21 cellular contexts compared by ENCODE assay signal in the genomic region with DNA sequence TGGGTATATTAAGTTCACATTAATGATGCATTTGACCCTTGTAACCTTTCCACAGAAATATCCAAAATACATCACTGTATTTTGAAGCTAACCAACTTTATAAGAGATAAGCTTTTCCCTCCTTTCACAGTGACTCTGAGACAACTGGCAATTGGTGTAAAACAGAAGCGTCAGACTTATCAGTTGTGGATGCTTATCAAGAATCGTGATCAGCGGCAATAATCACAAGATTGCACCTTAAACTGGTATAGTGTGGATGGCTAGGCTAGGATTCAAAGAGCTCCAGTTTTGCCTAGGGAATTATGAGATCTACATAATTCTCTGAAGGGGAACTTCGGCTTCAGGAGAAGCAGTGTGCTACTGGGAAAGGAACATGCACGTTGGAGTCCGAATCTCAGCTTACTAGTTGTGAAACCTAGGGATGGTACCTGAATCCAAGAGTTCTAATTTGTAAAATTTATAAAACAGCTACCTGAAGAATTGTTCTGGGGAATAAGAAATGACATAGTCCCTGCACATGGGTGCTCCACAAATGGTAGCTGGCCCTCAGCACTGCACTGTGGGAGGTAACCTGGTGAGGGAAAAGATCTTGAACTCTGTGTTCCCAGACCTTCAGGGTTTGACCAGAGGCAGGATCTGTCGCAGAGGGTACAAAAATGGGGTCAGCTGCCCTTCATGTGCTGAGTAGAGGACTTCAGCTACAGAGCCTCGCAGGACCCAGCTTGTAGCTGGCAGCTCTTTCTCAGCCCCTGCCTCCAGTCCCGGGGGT.
"Had no signal": no experiment of that assay in that cellular context is flagged by ENCODE, and none has a peak within 500 bp of the region (broad histone marks: within the 10 kb centered on the region; RNA-seq: fewer than 3 reads in every experiment).

No MANE protein-coding gene starts in this region.

- H3K27ac ChIP-seq: VCaP had no signal

- H3K27me3 Mint-ChIP-seq: activated naive CD4-positive, alpha-beta T cell treated with anti-CD3 and anti-CD28 coated beads, Interleukin-2, amount 50 U/mL, for 24 hours had no signal

- H3K9me3 Mint-ChIP-seq: activated naive CD4-positive, alpha-beta T cell treated with anti-CD3 and anti-CD28 coated beads, Interleukin-2, amount 50 U/mL, for 24 hours; natural killer cell had no signal

- H3K27ac Mint-ChIP-seq: activated naive CD4-positive, alpha-beta T cell treated with anti-CD3 and anti-CD28 coated beads, Interleukin-2, amount 50 U/mL, for 24 hours; natural killer cell had no signal

- ATAC-seq: natural killer cell had no signal

- H3K27me3 ChIP-seq: ascending aorta, tibial artery had no signal

- H3K9me3 ChIP-seq: ascending aorta, tibial artery had no signal

- H3K36me3 Mint-ChIP-seq: activated naive CD4-positive, alpha-beta T cell treated with anti-CD3 and anti-CD28 coated beads, Interleukin-2, amount 50 U/mL, for 24 hours; natural killer cell had no signal

- H3K4me1 Mint-ChIP-seq: activated naive CD4-positive, alpha-beta T cell treated with anti-CD3 and anti-CD28 coated beads, Interleukin-2, amount 50 U/mL, for 24 hours; natural killer cell had no signal

- DNase-seq: activated CD4-positive, alpha-beta T cell treated with anti-CD3 and anti-CD28 coated beads for 1 hour; activated CD8-positive, alpha-beta memory T cell treated with anti-CD3 and anti-CD28 coated beads for 24 hours; activated CD8-positive, alpha-beta memory T cell treated with anti-CD3 and anti-CD28 coated beads, Interleukin-2, amount 50 U/mL, for 48 hours; activated gamma-delta T cell; activated T-cell treated with anti-CD3 and anti-CD28 coated beads, Interleukin-2, amount 50 U/mL, for 48 hours; cerebellar nuclear complex; cortex of kidney; effector CD4-positive, alpha-beta T cell; head of caudate nucleus; natural killer cell; nucleus accumbens; posterior cingulate gyrus; stimulated activated CD4-positive, alpha-beta T cell treated with anti-CD3 and anti-CD28 coated beads, Interleukin-12 subunit alpha, Interleukin-12 subunit beta, amount 100 ng/mL, for 4 hours; stimulated activated CD4-positive, alpha-beta T cell treated with anti-CD3 and anti-CD28 coated beads, Interleukin-1b, Interleukin-23, amount 100 ng/mL, for 48 hours; stimulated activated CD8-positive, alpha-beta memory T cell treated with anti-CD3 and anti-CD28 coated beads, Interleukin-4, amount 100 ng/mL, for 48 hours; stimulated activated naive CD4-positive, alpha-beta T cell treated with Interleukin-2 at 50 U/mL for 16 hours; T1000; tibial artery had no signal

- H3K4me3 ChIP-seq: ascending aorta, tibial artery had no signal

- H3K36me3 ChIP-seq: ascending aorta, tibial artery had no signal

- H3K4me3 Mint-ChIP-seq: activated naive CD4-positive, alpha-beta T cell treated with anti-CD3 and anti-CD28 coated beads, Interleukin-2, amount 50 U/mL, for 24 hours; natural killer cell had no signal
